In the genomic region with DNA sequence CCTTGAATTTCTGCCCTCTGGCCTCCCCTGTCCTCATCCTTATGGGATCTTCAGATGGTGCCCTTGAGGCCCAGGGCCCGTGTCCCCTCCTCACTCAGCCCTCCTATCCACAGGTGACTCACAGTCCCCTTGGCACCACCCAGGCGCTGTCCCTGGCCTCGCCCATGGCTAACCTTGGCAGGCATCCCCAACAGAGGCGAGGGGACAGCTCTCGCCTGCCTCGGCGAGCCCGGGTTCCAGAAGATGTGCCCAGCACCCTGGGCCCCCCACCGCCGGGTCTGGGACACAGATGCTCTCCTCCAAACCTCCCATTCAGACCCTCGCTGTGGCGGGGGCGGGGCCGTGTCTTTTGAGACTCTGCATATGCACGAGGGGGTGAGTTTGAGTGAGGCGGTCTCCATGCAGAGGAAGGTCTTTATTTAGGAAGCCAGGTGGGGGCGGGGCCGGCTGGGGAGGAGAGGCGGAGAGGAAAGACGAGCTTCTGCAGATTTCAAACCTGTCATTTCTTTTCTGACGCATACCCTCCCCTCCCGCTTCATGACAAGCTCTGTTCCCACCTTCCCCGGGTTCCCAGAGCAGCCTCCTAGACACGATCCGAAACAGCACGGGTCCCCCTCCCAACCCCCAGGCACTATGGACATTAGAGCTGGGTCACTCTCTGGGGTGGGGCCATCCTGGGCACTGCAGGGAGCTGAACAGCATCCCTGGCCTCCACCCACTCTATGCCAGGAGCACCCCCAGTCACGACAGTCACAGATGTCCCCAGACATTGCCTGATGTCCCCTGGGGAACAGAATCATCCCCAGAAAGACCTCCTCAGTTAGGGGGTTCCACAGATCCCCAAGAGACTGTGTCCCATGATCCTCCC, we compare ENCODE assay signal across 2 cellular contexts.
TF ChIP-seq lines count a peak whose summit lies in the region.

No MANE protein-coding gene starts in this region.

TF ChIP-seq in neural cell, 6 proteins besides CTCF, POLR2A, EP300 and RAD21 (continued from another document):
- no peak for TF ChIP-seq REST (IDR thresholded peaks at IDR 0.05; ENCODE audit: borderline replicate concordance)

TF ChIP-seq in HEK293T, 16 proteins besides CTCF, POLR2A, EP300 and RAD21 (continued from another document):
- TF ChIP-seq PKNOX1 (IDR thresholded peaks at IDR 0.05) = no peak
